ENCODE assay signal across 8 cellular contexts in genomic region chr6:159044899-159045727, GRCh38. TPM values are rescaled to one million over a fixed set of nuclear protein-coding genes. Genes with fewer than 3 reads are reported as not detected.
DNase-seq lines count a peak whose midpoint lies in the region; ATAC-seq and TF ChIP-seq lines count a peak whose summit lies in the region.

TSS of gene TAGAP (minus strand) at chr6:159044991. CDS start at chr6:159044146, 845 bp downstream.

- H3K4me3 Mint-ChIP-seq in activated CD4-positive, alpha-beta T cell treated with anti-CD3 and anti-CD28 coated beads, Interleukin-2, amount 10 ng/mL, durations not matched to agents 7 days and 5 days, result peak within 1 kb of the TSS; percentile 97

- TF ChIP-seq CTCF in DND-41 (IDR thresholded peaks at IDR 0.05; ENCODE audit: borderline replicate concordance, extremely low read depth, low read length, poor library complexity, severe bottlenecking) (no peak), uterus (IDR thresholded peaks at IDR 0.05) (no peak)

- CTCF ChIA-PET in activated CD4-positive, alpha-beta T cell treated with anti-CD3 and anti-CD28 coated beads, Interleukin-2, amount 10 ng/mL, durations not matched to agents 7 days and 5 days (lab: Charles Lee), result interaction anchor here (0.6 to 7.7 kb wide), 13 partner anchors 9 to 89 kb away, joined by 3 to 113 read pairs (median 5); no protein-coding TSS in a partner anchor

- H3K79me2 ChIP-seq in DND-41 (ENCODE audit: insufficient read depth, low read length), result no peaks in the 10 kb centered on the region

- peak within 1 kb of the TSS; percentile 80 for H3K27ac ChIP-seq in DND-41 (ENCODE audit: low read length)
- H3K27ac ChIP-seq in KOPT-K1 (ENCODE audit: low read depth, low read length, poor library complexity, severe bottlenecking), result peak within 1 kb of the TSS; percentile 79
- H3K27ac ChIP-seq in rectal smooth muscle tissue (ENCODE audit: low read depth, low read length), result no peak within 1 kb of the TSS
- H3K27ac ChIP-seq in uterus, result peak within 1 kb of the TSS; percentile 46 to 49

- H3K4me2 ChIP-seq in DND-41 (ENCODE audit: insufficient read depth, low read length), result peak within 1 kb of the TSS; percentile 69

- intact Hi-C loops in uterus (cut with DNase I; ENCODE audit: low total_unique reads), result loop anchor here (10.0 kb wide), 1 partner anchor 60 kb away; no protein-coding TSS in a partner anchor

- DNase-seq in DND-41, result peak; percentile 87
- DNase-seq in activated CD4-positive, alpha-beta T cell treated with anti-CD3 and anti-CD28 coated beads, Interleukin-2, amount 10 ng/mL, durations not matched to agents 7 days and 5 days, result peak; percentile 94
- peak; percentile 11 to 32 for DNase-seq in erythroblast (lab: John Stamatoyannopoulos, UW)
- DNase-seq in uterus, result peak; percentile 50 to 82
- no peak for DNase-seq in NCI-H748 (lab: John Stamatoyannopoulos, UW; ENCODE audit: unreplicated experiment)

- POLR2A ChIA-PET in activated CD4-positive, alpha-beta T cell treated with anti-CD3 and anti-CD28 coated beads, Interleukin-2, amount 10 ng/mL, durations not matched to agents 7 days and 5 days (lab: Charles Lee), result interaction anchor here (0.5 to 2.1 kb wide), 6 partner anchors 12 to 1710 kb away, joined by 3 to 9 read pairs (median 4); no protein-coding TSS in a partner anchor

- peaks cover 57% of the 10 kb centered on the region for H3K4me1 Mint-ChIP-seq in activated CD4-positive, alpha-beta T cell treated with anti-CD3 and anti-CD28 coated beads, Interleukin-2, amount 10 ng/mL, durations not matched to agents 7 days and 5 days

- H3K4me3 ChIP-seq in DND-41 (ENCODE audit: low read depth in 1 of 2, low read length in 2 of 2) (peak within 1 kb of the TSS; percentile 41 to 65), rectal smooth muscle tissue (ENCODE audit: low read length) (peak within 1 kb of the TSS; percentile 44), uterus (peak within 1 kb of the TSS; percentile 24)

- no peaks in the 10 kb centered on the region for H4K20me1 ChIP-seq in DND-41 (ENCODE audit: insufficient read depth, low read length)

- H3K9me3 Mint-ChIP-seq in activated CD4-positive, alpha-beta T cell treated with anti-CD3 and anti-CD28 coated beads, Interleukin-2, amount 10 ng/mL, durations not matched to agents 7 days and 5 days, result no peaks in the 10 kb centered on the region

- peak within 1 kb of the TSS; percentile 67 for H2AFZ ChIP-seq in DND-41 (ENCODE audit: low read depth, low read length)

- peaks cover 45% of the 10 kb centered on the region for H3K36me3 Mint-ChIP-seq in activated CD4-positive, alpha-beta T cell treated with anti-CD3 and anti-CD28 coated beads, Interleukin-2, amount 10 ng/mL, durations not matched to agents 7 days and 5 days (ENCODE audit: low read depth)

- TF ChIP-seq POLR2A in erythroblast (IDR thresholded peaks at IDR 0.05; ENCODE audit: low read length), result peak; percentile 63
- TF ChIP-seq POLR2A in uterus (IDR thresholded peaks at IDR 0.05), result peak in 1 of 2 donors; percentile 42

- ATAC-seq in DND-41 (ENCODE audit: insufficient read depth, low read depth) (peak; percentile 87), GM21367 (IDR thresholded peaks at IDR 0.05; ENCODE audit: unreplicated experiment) (peak; percentile 73)

- no peaks in the 10 kb centered on the region for H3K9me3 ChIP-seq in DND-41 (ENCODE audit: insufficient read depth, low read length, severe bottlenecking)
- H3K9me3 ChIP-seq in KOPT-K1 (ENCODE audit: insufficient read depth, low read length, poor library complexity, severe bottlenecking), result no peaks in the 10 kb centered on the region
- no peaks in the 10 kb centered on the region for H3K9me3 ChIP-seq in uterus

- H3K27ac Mint-ChIP-seq in activated CD4-positive, alpha-beta T cell treated with anti-CD3 and anti-CD28 coated beads, Interleukin-2, amount 10 ng/mL, durations not matched to agents 7 days and 5 days, result peak within 1 kb of the TSS; percentile 97

- H3K36me3 ChIP-seq in DND-41 (ENCODE audit: insufficient read depth, low read length) (peaks cover 28% of the 10 kb centered on the region), KOPT-K1 (ENCODE audit: insufficient read depth, low read length) (peaks cover 22% of the 10 kb centered on the region), rectal smooth muscle tissue (ENCODE audit: control insufficient read depth, insufficient read depth, low read length) (no peaks in the 10 kb centered on the region), uterus (no peaks in the 10 kb centered on the region)

- no peaks in the 10 kb centered on the region for H3K27me3 Mint-ChIP-seq in activated CD4-positive, alpha-beta T cell treated with anti-CD3 and anti-CD28 coated beads, Interleukin-2, amount 10 ng/mL, durations not matched to agents 7 days and 5 days

- H3K27me3 ChIP-seq in DND-41 (ENCODE audit: insufficient read depth, low read length, poor library complexity), result no peaks in the 10 kb centered on the region
- H3K27me3 ChIP-seq in rectal smooth muscle tissue (ENCODE audit: control insufficient read depth, insufficient read depth, low read length), result no peaks in the 10 kb centered on the region
- no peaks in the 10 kb centered on the region for H3K27me3 ChIP-seq in uterus

- peak within 1 kb of the TSS; percentile 60 for H3K9ac ChIP-seq in DND-41 (ENCODE audit: low read depth, low read length)
- no peak within 1 kb of the TSS for H3K9ac ChIP-seq in rectal smooth muscle tissue (ENCODE audit: low read length)

- H3K4me1 ChIP-seq in DND-41 (ENCODE audit: insufficient read depth, low read length) (peaks cover 41% of the 10 kb centered on the region), rectal smooth muscle tissue (ENCODE audit: control insufficient read depth, insufficient read depth, low read length) (no peaks in the 10 kb centered on the region), uterus (no peaks in the 10 kb centered on the region)

RNA-seq across cellular contexts. Expression of gene TAGAP, which starts in this region (rescaled TPM):
- 10 to 100 TPM; 60.3 to 67.9 TPM for total RNA-seq in activated CD4-positive, alpha-beta T cell treated with anti-CD3 and anti-CD28 coated beads, Interleukin-2, amount 10 ng/mL, durations not matched to agents 7 days and 5 days
- 1 to 10 TPM; 1.7 to 8.5 (median 3.3) TPM for total RNA-seq in uterus

Comparison
In these comparisons a context has a peak if more than half of its experiments do, and no peak if none do; other contexts are left out.
1. RNA of gene TAGAP (total RNA-seq): 60.3 to 67.9 TPM in activated CD4-positive, alpha-beta T cell treated with anti-CD3 and anti-CD28 coated beads, Interleukin-2, amount 10 ng/mL, durations not matched to agents 7 days and 5 days; 1.7 to 8.5 TPM in uterus; every median in the first group is over 4 times any median in the second.
2. Peak in every context shown above with its lines, with median percentiles within 50 percentile points of each other: H3K4me3 ChIP-seq.